In the genomic region with DNA sequence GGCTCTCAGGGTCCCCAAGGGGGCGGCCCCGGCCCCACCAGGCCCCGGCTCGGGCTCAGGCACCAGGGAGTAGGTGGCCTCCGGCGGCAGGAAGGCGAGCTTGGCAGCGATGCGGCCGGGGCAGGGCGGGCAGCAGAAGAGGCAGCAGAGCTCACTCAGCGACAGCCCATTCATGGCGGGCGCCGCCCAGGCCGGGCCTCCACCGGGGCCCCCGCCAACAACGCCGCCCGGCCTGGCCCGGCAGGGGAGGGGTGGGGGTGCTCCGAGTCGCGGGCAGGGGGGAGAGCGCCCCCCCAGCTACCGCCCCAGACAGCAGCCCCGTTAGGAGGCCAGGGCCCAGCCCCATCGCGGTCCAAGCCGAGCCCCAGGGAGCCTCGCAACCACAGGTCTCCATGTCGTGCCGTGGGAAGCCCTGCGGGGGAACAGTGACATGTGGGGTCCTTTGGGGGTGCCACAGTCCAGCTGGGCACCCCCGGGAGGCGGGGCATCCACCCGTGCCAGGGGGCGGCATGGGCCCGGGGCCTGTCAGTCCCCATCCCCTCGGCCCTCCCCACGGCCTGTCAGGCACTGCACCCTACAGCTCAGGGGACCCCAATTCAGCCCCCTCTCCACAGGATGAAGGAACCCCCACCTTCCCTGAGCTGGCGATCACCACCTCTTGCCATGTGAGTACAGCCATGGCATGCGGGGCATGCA, we compare ENCODE assay signal across 7 cellular contexts. TPM values are rescaled to one million over a fixed set of nuclear protein-coding genes. Genes with fewer than 3 reads are reported as not detected.
DNase-seq lines count a peak whose midpoint lies in the region; ATAC-seq, FAIRE-seq and TF ChIP-seq lines count a peak whose summit lies in the region.
"Not testable (repeated sequence)": the region's sequence is repeated elsewhere in the genome, so short reads cannot be mapped to it uniquely, and the experiment has no call there.

No MANE protein-coding gene starts in this region.

- CTCF ChIA-PET in activated CD4-positive, alpha-beta memory T cell treated with anti-CD3 and anti-CD28 coated beads, Interleukin-2, amount 10 ng/mL, durations not matched to agents 7 days and 5 days (lab: Charles Lee) = interaction anchor here (1.0 kb wide), 1 partner anchor 185 kb away, joined by 3 read pairs; no protein-coding TSS in a partner anchor
- CTCF ChIA-PET in HepG2 (lab: Yijun Ruan, JAX; ENCODE audit: low intra/inter-chr PET ratio, low total read pairs) = not testable (repeated sequence)

- peaks cover 37% of the 10 kb centered on the region for H3K36me3 Mint-ChIP-seq in activated CD4-positive, alpha-beta memory T cell treated with anti-CD3 and anti-CD28 coated beads, Interleukin-2, amount 10 ng/mL, durations not matched to agents 7 days and 5 days (ENCODE audit: low read depth)
- H3K36me3 Mint-ChIP-seq in activated naive CD8-positive, alpha-beta T cell treated with anti-CD3 and anti-CD28 coated beads, Interleukin-2, amount 10 ng/mL, durations not matched to agents 7 days and 5 days = peaks cover 21% of the 10 kb centered on the region
- H3K36me3 Mint-ChIP-seq in endothelial cell (ENCODE audit: low read depth, unreplicated experiment) (peaks cover 19% of the 10 kb centered on the region), natural killer cell (peaks cover 20% of the 10 kb centered on the region)
- peaks cover 10% of the 10 kb centered on the region for H3K36me3 Mint-ChIP-seq in stimulated activated memory B cell treated with anti-CD40 and anti-IgM and Interleukin-4, amounts not matched to agents 10 μg/mL and 1 μg/mL and 100 μg/mL, for 72 hours

- in situ Hi-C loops in HepG2 (cut with HindIII; ENCODE audit: extremely low pct_ligation_motif_present, low pct_unique_long_range_greater_than_20kb) = not testable (repeated sequence)

- POLR2A ChIA-PET in activated CD4-positive, alpha-beta memory T cell treated with anti-CD3 and anti-CD28 coated beads, Interleukin-2, amount 10 ng/mL, durations not matched to agents 7 days and 5 days (lab: Charles Lee) = interaction anchor here (1.1 to 5.6 kb wide), 5 partner anchors 12 to 42 kb away, joined by 3 to 111 read pairs (median 10); no protein-coding TSS in a partner anchor
- POLR2A ChIA-PET in activated naive CD8-positive, alpha-beta T cell treated with anti-CD3 and anti-CD28 coated beads, Interleukin-2, amount 10 ng/mL, durations not matched to agents 7 days and 5 days (lab: Charles Lee) = interaction anchor here (0.9 to 6.9 kb wide), 5 partner anchors 10 to 24 kb away, joined by 3 to 103 read pairs (median 4); no protein-coding TSS in a partner anchor
- POLR2A ChIA-PET in HepG2 (lab: Yijun Ruan, JAX) = not testable (repeated sequence)

- peak overlapping the region; percentile 25; the same call in 1 of the 2 replicates for H3K27ac ChIP-seq in HUES6 (ENCODE audit: low read depth, low read length)
- not testable (repeated sequence) for H3K27ac ChIP-seq in HepG2 (ENCODE audit: extremely low read length, insufficient read depth, low read length)

- not testable (repeated sequence) for H3K36me3 ChIP-seq in HUES6 (ENCODE audit: control insufficient read depth, insufficient read depth, low read length); HepG2 (replicated peaks in 1 of 2; ENCODE audit: control insufficient read depth in 1 of 2, insufficient read depth in 2 of 2, low read length in 2 of 2)

- TF ChIP-seq CTCF in endothelial cell (IDR thresholded peaks at IDR 0.05; ENCODE audit: unreplicated experiment); HepG2 (CRISPR knock-in tag; IDR thresholded peaks at IDR 0.05); natural killer cell (IDR thresholded peaks at IDR 0.05): not testable (repeated sequence)

- ATAC-seq in activated naive CD8-positive, alpha-beta T cell treated with anti-CD3 and anti-CD28 coated beads, Interleukin-2, amount 10 ng/mL, durations not matched to agents 7 days and 5 days (ENCODE audit: low read depth); HepG2; natural killer cell; stimulated activated memory B cell treated with anti-CD40 and anti-IgM and Interleukin-4, amounts not matched to agents 10 μg/mL and 1 μg/mL and 100 μg/mL, for 72 hours: not testable (repeated sequence)

- H3K79me2 ChIP-seq in HepG2 (ENCODE audit: insufficient read depth, low read length) = peaks cover 32% of the 10 kb centered on the region

- H3K27ac Mint-ChIP-seq in activated CD4-positive, alpha-beta memory T cell treated with anti-CD3 and anti-CD28 coated beads, Interleukin-2, amount 10 ng/mL, durations not matched to agents 7 days and 5 days = peak overlapping the region; percentile 97
- peak overlapping the region; percentile 99 for H3K27ac Mint-ChIP-seq in activated naive CD8-positive, alpha-beta T cell treated with anti-CD3 and anti-CD28 coated beads, Interleukin-2, amount 10 ng/mL, durations not matched to agents 7 days and 5 days
- H3K27ac Mint-ChIP-seq in endothelial cell (ENCODE audit: unreplicated experiment) (peak overlapping the region; percentile 100), natural killer cell (peak overlapping the region; percentile 97 to 99)
- peak overlapping the region; percentile 91 for H3K27ac Mint-ChIP-seq in stimulated activated memory B cell treated with anti-CD40 and anti-IgM and Interleukin-4, amounts not matched to agents 10 μg/mL and 1 μg/mL and 100 μg/mL, for 72 hours

- intact Hi-C loops in HepG2 (cut with micrococcal nuclease; ENCODE audit: unreplicated experiment) (loop anchor here (1.0 kb wide), 1 partner anchor 14 kb away; no protein-coding TSS in a partner anchor), natural killer cell (cut with micrococcal nuclease) (loop anchor here (1.0 to 5.0 kb wide), 2 partner anchors 14 to 206 kb away; no protein-coding TSS in a partner anchor)

- not testable (repeated sequence) for H3K9ac ChIP-seq in HUES6 (ENCODE audit: low read length); HepG2 (ENCODE audit: insufficient read depth, low read depth, low read length)

- not testable (repeated sequence) for FAIRE-seq in HepG2 (lab: Jason Lieb, UNC)

- 96% methylated on average over 26 of the region's 44 CpGs for WGBS in HepG2 (ENCODE audit: low lambda C conversion rate)

- H3K27me3 Mint-ChIP-seq in activated CD4-positive, alpha-beta memory T cell treated with anti-CD3 and anti-CD28 coated beads, Interleukin-2, amount 10 ng/mL, durations not matched to agents 7 days and 5 days; activated naive CD8-positive, alpha-beta T cell treated with anti-CD3 and anti-CD28 coated beads, Interleukin-2, amount 10 ng/mL, durations not matched to agents 7 days and 5 days; natural killer cell (ENCODE audit: low read depth in 2 of 2); stimulated activated memory B cell treated with anti-CD40 and anti-IgM and Interleukin-4, amounts not matched to agents 10 μg/mL and 1 μg/mL and 100 μg/mL, for 72 hours: not testable (repeated sequence)
- peaks cover 33% of the 10 kb centered on the region for H3K27me3 Mint-ChIP-seq in endothelial cell (ENCODE audit: unreplicated experiment)

- not testable (repeated sequence) for TF ChIP-seq EP300 in HepG2 (IDR thresholded peaks at IDR 0.05; ENCODE audit: low read depth in 2 of 2, low read length in 2 of 2); HepG2 (CRISPR knock-in tag; IDR thresholded peaks at IDR 0.05; ENCODE audit: borderline replicate concordance)

- not testable (repeated sequence) for H3K4me3 ChIP-seq in HUES6 (ENCODE audit: low read depth, low read length); HepG2 (replicated peaks in 1 of 3; ENCODE audit: insufficient read depth in 1 of 3, low read depth in 2 of 3, low read length in 3 of 3)

- BruUV-seq in HepG2 (replicated peaks; lab: Mats Ljungman, UMichigan) = not testable (repeated sequence)

- peak overlapping the region; percentile 98 for H3K4me3 Mint-ChIP-seq in activated CD4-positive, alpha-beta memory T cell treated with anti-CD3 and anti-CD28 coated beads, Interleukin-2, amount 10 ng/mL, durations not matched to agents 7 days and 5 days
- peak overlapping the region; percentile 99 for H3K4me3 Mint-ChIP-seq in activated naive CD8-positive, alpha-beta T cell treated with anti-CD3 and anti-CD28 coated beads, Interleukin-2, amount 10 ng/mL, durations not matched to agents 7 days and 5 days
- peak overlapping the region; percentile 100 for H3K4me3 Mint-ChIP-seq in endothelial cell (ENCODE audit: unreplicated experiment)
- H3K4me3 Mint-ChIP-seq in natural killer cell = peak overlapping the region; percentile 100
- H3K4me3 Mint-ChIP-seq in stimulated activated memory B cell treated with anti-CD40 and anti-IgM and Interleukin-4, amounts not matched to agents 10 μg/mL and 1 μg/mL and 100 μg/mL, for 72 hours = not testable (repeated sequence)

- not testable (repeated sequence) for H3K27me3 ChIP-seq in HUES6 (ENCODE audit: control insufficient read depth, insufficient read depth, low read length); HepG2 (ENCODE audit: control insufficient read depth in 1 of 2, insufficient read depth in 2 of 2, low read length in 2 of 2)

- peaks cover 36% of the 10 kb centered on the region for H3K4me1 Mint-ChIP-seq in activated CD4-positive, alpha-beta memory T cell treated with anti-CD3 and anti-CD28 coated beads, Interleukin-2, amount 10 ng/mL, durations not matched to agents 7 days and 5 days
- H3K4me1 Mint-ChIP-seq in activated naive CD8-positive, alpha-beta T cell treated with anti-CD3 and anti-CD28 coated beads, Interleukin-2, amount 10 ng/mL, durations not matched to agents 7 days and 5 days = peaks cover 23% of the 10 kb centered on the region
- H3K4me1 Mint-ChIP-seq in endothelial cell (ENCODE audit: unreplicated experiment) (peaks cover 25% of the 10 kb centered on the region), natural killer cell (peaks cover 41 to 48% of the 10 kb centered on the region in 2 donors)
- H3K4me1 Mint-ChIP-seq in stimulated activated memory B cell treated with anti-CD40 and anti-IgM and Interleukin-4, amounts not matched to agents 10 μg/mL and 1 μg/mL and 100 μg/mL, for 72 hours = peaks cover 42% of the 10 kb centered on the region

- H3K9me3 ChIP-seq in HUES6 (ENCODE audit: control insufficient read depth, insufficient read depth, low read depth, low read length); HepG2 (ENCODE audit: low read length): not testable (repeated sequence)

- H4K20me1 ChIP-seq in HepG2 (ENCODE audit: insufficient read depth, low read length) = peaks cover 16% of the 10 kb centered on the region

- TF ChIP-seq RAD21 in HepG2 (CRISPR knock-in tag; IDR thresholded peaks at IDR 0.05) = not testable (repeated sequence)

- H2AFZ ChIP-seq in HepG2 (ENCODE audit: low read length) = not testable (repeated sequence)

- TF ChIP-seq POLR2A in HepG2 (IDR thresholded peaks at IDR 0.05; ENCODE audit: insufficient read depth in 1 of 2, low read depth in 2 of 2, low read length in 2 of 2) = not testable (repeated sequence)

- not testable (repeated sequence) for H3K4me2 ChIP-seq in HepG2 (ENCODE audit: low read depth, low read length)

- H3K9me3 Mint-ChIP-seq in activated CD4-positive, alpha-beta memory T cell treated with anti-CD3 and anti-CD28 coated beads, Interleukin-2, amount 10 ng/mL, durations not matched to agents 7 days and 5 days; activated naive CD8-positive, alpha-beta T cell treated with anti-CD3 and anti-CD28 coated beads, Interleukin-2, amount 10 ng/mL, durations not matched to agents 7 days and 5 days; endothelial cell (ENCODE audit: unreplicated experiment); natural killer cell; stimulated activated memory B cell treated with anti-CD40 and anti-IgM and Interleukin-4, amounts not matched to agents 10 μg/mL and 1 μg/mL and 100 μg/mL, for 72 hours: not testable (repeated sequence)

- H3K4me1 ChIP-seq in HUES6 (ENCODE audit: control insufficient read depth, insufficient read depth, low read length) = peaks cover 22% of the 10 kb centered on the region
- H3K4me1 ChIP-seq in HepG2 (ENCODE audit: insufficient read depth, low read length) = peaks cover 28% of the 10 kb centered on the region

- DNase-seq in activated CD4-positive, alpha-beta memory T cell treated with anti-CD3 and anti-CD28 coated beads, Interleukin-2, amount 10 ng/mL, durations not matched to agents 7 days and 5 days; endothelial cell (ENCODE audit: low spot score); HepG2 (ENCODE audit: low spot score); natural killer cell: not testable (repeated sequence)
- peak; percentile 47 for DNase-seq in activated naive CD8-positive, alpha-beta T cell treated with anti-CD3 and anti-CD28 coated beads, Interleukin-2, amount 10 ng/mL, durations not matched to agents 7 days and 5 days

RNA-seq across cellular contexts. Expression of gene ABHD17A, which starts 3.8 kb away (rescaled TPM):
- 100 to 1,000 TPM; 255 to 259 TPM for total RNA-seq in activated CD4-positive, alpha-beta memory T cell treated with anti-CD3 and anti-CD28 coated beads, Interleukin-2, amount 10 ng/mL, durations not matched to agents 7 days and 5 days
- total RNA-seq in activated naive CD8-positive, alpha-beta T cell treated with anti-CD3 and anti-CD28 coated beads, Interleukin-2, amount 10 ng/mL, durations not matched to agents 7 days and 5 days = 100 to 1,000 TPM; 185 to 194 TPM
- total RNA-seq in endothelial cell (ENCODE audit: unreplicated experiment) (283 TPM), HepG2 (2016; rRNA removed; fragmentation: Illumina TruSeq; extraction: Trizol) (27.9 and 40.8 TPM in 2 replicates), natural killer cell (100 to 1,000 TPM; 554 to 652 (median 608) TPM)
- total RNA-seq in HepG2 (2016; cell fraction: cytosol; rRNA removed; fragmentation: Illumina TruSeq; extraction: Trizol; ENCODE audit: low read depth) = 52.2 and 64.4 TPM in 2 replicates
- 24.0 and 37.3 TPM in 2 replicates for total RNA-seq in HepG2 (2016; cell fraction: insoluble cytoplasmic fraction; rRNA removed; fragmentation: Illumina TruSeq; extraction: Trizol)
- 65.2 and 82.2 TPM in 2 replicates for total RNA-seq in HepG2 (2016; cell fraction: membrane; rRNA removed; fragmentation: Illumina TruSeq; extraction: Trizol)
- total RNA-seq in HepG2 (2016; cell fraction: nucleus; rRNA removed; fragmentation: Illumina TruSeq; extraction: Trizol) = 17.1 and 19.3 TPM in 2 replicates
- polyA plus RNA-seq in HepG2 (2011; rRNA removed) = 27.7 and 44.6 TPM in 2 replicates
- 25.9 and 53.1 TPM in 2 replicates for polyA plus RNA-seq in HepG2 (2011; cell fraction: cytosol; rRNA removed)
- 72.5 and 83.8 TPM in 2 replicates for polyA plus RNA-seq in HepG2 (2011; cell fraction: nucleus; rRNA removed)
- polyA plus RNA-seq in HepG2 (2012) = 11.9 and 16.2 TPM in 2 replicates
- 51.0 and 62.5 TPM in 2 replicates for polyA plus RNA-seq in HepG2 (2016; cell fraction: cytosol; fragmentation: Illumina TruSeq; extraction: Trizol; ENCODE audit: low read depth)
- 25.3 and 27.0 TPM in 2 replicates for polyA plus RNA-seq in HepG2 (2016; cell fraction: insoluble cytoplasmic fraction; fragmentation: Illumina TruSeq; extraction: Trizol; ENCODE audit: low read depth)
- 54.6 and 60.4 TPM in 2 replicates for polyA plus RNA-seq in HepG2 (2016; cell fraction: membrane; fragmentation: Illumina TruSeq; extraction: Trizol; ENCODE audit: low read depth)
- polyA plus RNA-seq in HepG2 (2016; cell fraction: nucleus; fragmentation: Illumina TruSeq; extraction: Trizol; ENCODE audit: insufficient read depth, low read depth) = 38.7 and 42.0 TPM in 2 replicates
- 15.0 and 50.9 TPM in 2 replicates for polyA minus RNA-seq in HepG2 (2011; rRNA and poly(A)+ RNA removed; ENCODE audit: low replicate concordance)
- 17.2 and 18.0 TPM in 2 replicates for polyA minus RNA-seq in HepG2 (2011; cell fraction: cytosol; rRNA and poly(A)+ RNA removed)
- 5.7 and 5.8 TPM in 2 replicates for polyA minus RNA-seq in HepG2 (2011; cell fraction: nucleus; rRNA and poly(A)+ RNA removed)

RNA-seq across cellular contexts. Expression of gene KLF16, which starts 18.2 kb away (rescaled TPM):
- total RNA-seq in activated CD4-positive, alpha-beta memory T cell treated with anti-CD3 and anti-CD28 coated beads, Interleukin-2, amount 10 ng/mL, durations not matched to agents 7 days and 5 days = 10 to 100 TPM; 24.6 to 25.7 TPM
- total RNA-seq in activated naive CD8-positive, alpha-beta T cell treated with anti-CD3 and anti-CD28 coated beads, Interleukin-2, amount 10 ng/mL, durations not matched to agents 7 days and 5 days = 10 to 100 TPM; 21.5 to 21.8 TPM
- total RNA-seq in endothelial cell (ENCODE audit: unreplicated experiment) (19.9 TPM), HepG2 (2016; rRNA removed; fragmentation: Illumina TruSeq; extraction: Trizol) (6.2 and 6.7 TPM in 2 replicates), natural killer cell (10 to 100 TPM; 29.1 to 38.4 (median 34.8) TPM)
- total RNA-seq in HepG2 (2016; cell fraction: cytosol; rRNA removed; fragmentation: Illumina TruSeq; extraction: Trizol; ENCODE audit: low read depth) = 2.1 and 2.2 TPM in 2 replicates
- 5.5 and 5.9 TPM in 2 replicates for total RNA-seq in HepG2 (2016; cell fraction: insoluble cytoplasmic fraction; rRNA removed; fragmentation: Illumina TruSeq; extraction: Trizol)
- 8.3 and 8.9 TPM in 2 replicates for total RNA-seq in HepG2 (2016; cell fraction: membrane; rRNA removed; fragmentation: Illumina TruSeq; extraction: Trizol)
- 4.0 and 4.8 TPM in 2 replicates for total RNA-seq in HepG2 (2016; cell fraction: nucleus; rRNA removed; fragmentation: Illumina TruSeq; extraction: Trizol)
- 3.5 and 4.7 TPM in 2 replicates for polyA plus RNA-seq in HepG2 (2011; rRNA removed)
- 3.7 and 7.0 TPM in 2 replicates for polyA plus RNA-seq in HepG2 (2011; cell fraction: cytosol; rRNA removed)
- 16.7 and 31.9 TPM in 2 replicates for polyA plus RNA-seq in HepG2 (2011; cell fraction: nucleus; rRNA removed)
- polyA plus RNA-seq in HepG2 (2012) = 8.3 and 9.4 TPM in 2 replicates
- 3.2 and 3.4 TPM in 2 replicates for polyA plus RNA-seq in HepG2 (2016; cell fraction: cytosol; fragmentation: Illumina TruSeq; extraction: Trizol; ENCODE audit: low read depth)
- polyA plus RNA-seq in HepG2 (2016; cell fraction: insoluble cytoplasmic fraction; fragmentation: Illumina TruSeq; extraction: Trizol; ENCODE audit: low read depth) = 12.0 and 14.3 TPM in 2 replicates
- 8.9 and 9.3 TPM in 2 replicates for polyA plus RNA-seq in HepG2 (2016; cell fraction: membrane; fragmentation: Illumina TruSeq; extraction: Trizol; ENCODE audit: low read depth)
- 11.4 and 12.0 TPM in 2 replicates for polyA plus RNA-seq in HepG2 (2016; cell fraction: nucleus; fragmentation: Illumina TruSeq; extraction: Trizol; ENCODE audit: insufficient read depth, low read depth)
- 3.1 and 9.7 TPM in 2 replicates for polyA minus RNA-seq in HepG2 (2011; rRNA and poly(A)+ RNA removed; ENCODE audit: low replicate concordance)
- 8.9 and 15.3 TPM in 2 replicates for polyA minus RNA-seq in HepG2 (2011; cell fraction: cytosol; rRNA and poly(A)+ RNA removed)
- polyA minus RNA-seq in HepG2 (2011; cell fraction: nucleus; rRNA and poly(A)+ RNA removed) = 2.1 and 2.2 TPM in 2 replicates

RNA-seq across cellular contexts. Expression of gene ADAT3, which starts 23.7 kb away (rescaled TPM):
- 10 to 100 TPM; 13.3 to 15.5 TPM for total RNA-seq in activated CD4-positive, alpha-beta memory T cell treated with anti-CD3 and anti-CD28 coated beads, Interleukin-2, amount 10 ng/mL, durations not matched to agents 7 days and 5 days
- total RNA-seq in activated naive CD8-positive, alpha-beta T cell treated with anti-CD3 and anti-CD28 coated beads, Interleukin-2, amount 10 ng/mL, durations not matched to agents 7 days and 5 days = 1 to 10 TPM; 7.6 to 9.3 TPM
- 10.5 TPM for total RNA-seq in endothelial cell (ENCODE audit: unreplicated experiment)
- total RNA-seq in HepG2 (2016; rRNA removed; fragmentation: Illumina TruSeq; extraction: Trizol) = 2.0 and 3.5 TPM in 2 replicates
- total RNA-seq in HepG2 (2016; cell fraction: cytosol; rRNA removed; fragmentation: Illumina TruSeq; extraction: Trizol; ENCODE audit: low read depth) = 0.79 and 0.81 TPM in 2 replicates
- 1.7 and 3.1 TPM in 2 replicates for total RNA-seq in HepG2 (2016; cell fraction: insoluble cytoplasmic fraction; rRNA removed; fragmentation: Illumina TruSeq; extraction: Trizol)
- total RNA-seq in HepG2 (2016; cell fraction: membrane; rRNA removed; fragmentation: Illumina TruSeq; extraction: Trizol) = 1.7 and 2.1 TPM in 2 replicates
- 1.5 and 1.9 TPM in 2 replicates for total RNA-seq in HepG2 (2016; cell fraction: nucleus; rRNA removed; fragmentation: Illumina TruSeq; extraction: Trizol)
- 0.95 and 1.4 TPM in 2 replicates for polyA plus RNA-seq in HepG2 (2011; rRNA removed)
- polyA plus RNA-seq in HepG2 (2011; cell fraction: cytosol; rRNA removed) = 0.94 and 1.7 TPM in 2 replicates
- polyA plus RNA-seq in HepG2 (2011; cell fraction: nucleus; rRNA removed) = 6.4 and 7.8 TPM in 2 replicates
- polyA plus RNA-seq in HepG2 (2012) = 1.3 and 1.7 TPM in 2 replicates
- polyA plus RNA-seq in HepG2 (2016; cell fraction: cytosol; fragmentation: Illumina TruSeq; extraction: Trizol; ENCODE audit: low read depth) = 0.68 TPM in 2 replicates
- polyA plus RNA-seq in HepG2 (2016; cell fraction: insoluble cytoplasmic fraction; fragmentation: Illumina TruSeq; extraction: Trizol; ENCODE audit: low read depth) = 2.8 and 3.5 TPM in 2 replicates
- 1.1 and 1.4 TPM in 2 replicates for polyA plus RNA-seq in HepG2 (2016; cell fraction: membrane; fragmentation: Illumina TruSeq; extraction: Trizol; ENCODE audit: low read depth)
- polyA plus RNA-seq in HepG2 (2016; cell fraction: nucleus; fragmentation: Illumina TruSeq; extraction: Trizol; ENCODE audit: insufficient read depth, low read depth) = 5.0 and 6.1 TPM in 2 replicates
- 2.1 and 3.8 TPM in 2 replicates for polyA minus RNA-seq in HepG2 (2011; rRNA and poly(A)+ RNA removed; ENCODE audit: low replicate concordance)
- 1.3 and 1.6 TPM in 2 replicates for polyA minus RNA-seq in HepG2 (2011; cell fraction: cytosol; rRNA and poly(A)+ RNA removed)
- 2.3 and 2.6 TPM in 2 replicates for polyA minus RNA-seq in HepG2 (2011; cell fraction: nucleus; rRNA and poly(A)+ RNA removed)
- 10 to 100 TPM; 13.0 to 20.9 (median 13.1) TPM for total RNA-seq in natural killer cell

RNA-seq across cellular contexts. Expression of gene SCAMP4, which starts 23.7 kb away (rescaled TPM):
- total RNA-seq in activated CD4-positive, alpha-beta memory T cell treated with anti-CD3 and anti-CD28 coated beads, Interleukin-2, amount 10 ng/mL, durations not matched to agents 7 days and 5 days = 10 to 100 TPM; 36.5 to 39.7 TPM
- 10 to 100 TPM; 35.1 to 35.2 TPM for total RNA-seq in activated naive CD8-positive, alpha-beta T cell treated with anti-CD3 and anti-CD28 coated beads, Interleukin-2, amount 10 ng/mL, durations not matched to agents 7 days and 5 days
- total RNA-seq in endothelial cell (ENCODE audit: unreplicated experiment) (71.8 TPM), HepG2 (2016; rRNA removed; fragmentation: Illumina TruSeq; extraction: Trizol) (10.8 and 13.7 TPM in 2 replicates), natural killer cell (10 to 100 TPM; 43.1 to 53.7 (median 46.9) TPM)
- total RNA-seq in HepG2 (2016; cell fraction: cytosol; rRNA removed; fragmentation: Illumina TruSeq; extraction: Trizol; ENCODE audit: low read depth) = 4.4 and 5.1 TPM in 2 replicates
- total RNA-seq in HepG2 (2016; cell fraction: insoluble cytoplasmic fraction; rRNA removed; fragmentation: Illumina TruSeq; extraction: Trizol) = 9.1 and 12.6 TPM in 2 replicates
- 10.1 and 10.7 TPM in 2 replicates for total RNA-seq in HepG2 (2016; cell fraction: membrane; rRNA removed; fragmentation: Illumina TruSeq; extraction: Trizol)
- 24.2 and 31.8 TPM in 2 replicates for total RNA-seq in HepG2 (2016; cell fraction: nucleus; rRNA removed; fragmentation: Illumina TruSeq; extraction: Trizol)
- polyA plus RNA-seq in HepG2 (2011; rRNA removed) = 10.7 and 12.8 TPM in 2 replicates
- polyA plus RNA-seq in HepG2 (2011; cell fraction: cytosol; rRNA removed) = 7.6 and 8.7 TPM in 2 replicates
- polyA plus RNA-seq in HepG2 (2011; cell fraction: nucleus; rRNA removed) = 43.5 and 55.3 TPM in 2 replicates
- 21.8 and 32.2 TPM in 2 replicates for polyA plus RNA-seq in HepG2 (2012)
- polyA plus RNA-seq in HepG2 (2016; cell fraction: cytosol; fragmentation: Illumina TruSeq; extraction: Trizol; ENCODE audit: low read depth) = 5.1 and 6.4 TPM in 2 replicates
- 10.3 and 13.4 TPM in 2 replicates for polyA plus RNA-seq in HepG2 (2016; cell fraction: insoluble cytoplasmic fraction; fragmentation: Illumina TruSeq; extraction: Trizol; ENCODE audit: low read depth)
- 11.5 and 11.6 TPM in 2 replicates for polyA plus RNA-seq in HepG2 (2016; cell fraction: membrane; fragmentation: Illumina TruSeq; extraction: Trizol; ENCODE audit: low read depth)
- polyA plus RNA-seq in HepG2 (2016; cell fraction: nucleus; fragmentation: Illumina TruSeq; extraction: Trizol; ENCODE audit: insufficient read depth, low read depth) = 69.4 and 71.5 TPM in 2 replicates
- 14.8 and 32.0 TPM in 2 replicates for polyA minus RNA-seq in HepG2 (2011; rRNA and poly(A)+ RNA removed; ENCODE audit: low replicate concordance)
- 35.3 TPM in 2 replicates for polyA minus RNA-seq in HepG2 (2011; cell fraction: cytosol; rRNA and poly(A)+ RNA removed)
- 13.2 and 15.5 TPM in 2 replicates for polyA minus RNA-seq in HepG2 (2011; cell fraction: nucleus; rRNA and poly(A)+ RNA removed)

RNA-seq across cellular contexts. Expression of gene REXO1, which starts 33.3 kb away (rescaled TPM):
- total RNA-seq in activated CD4-positive, alpha-beta memory T cell treated with anti-CD3 and anti-CD28 coated beads, Interleukin-2, amount 10 ng/mL, durations not matched to agents 7 days and 5 days = 10 to 100 TPM; 46.5 to 47.5 TPM
- 10 to 100 TPM; 57.9 to 60.4 TPM for total RNA-seq in activated naive CD8-positive, alpha-beta T cell treated with anti-CD3 and anti-CD28 coated beads, Interleukin-2, amount 10 ng/mL, durations not matched to agents 7 days and 5 days
- total RNA-seq in endothelial cell (ENCODE audit: unreplicated experiment) = 48.1 TPM
- 3.0 and 5.0 TPM in 2 replicates for total RNA-seq in HepG2 (2016; rRNA removed; fragmentation: Illumina TruSeq; extraction: Trizol)
- 1.1 and 3.2 TPM in 2 replicates for total RNA-seq in HepG2 (2016; cell fraction: cytosol; rRNA removed; fragmentation: Illumina TruSeq; extraction: Trizol; ENCODE audit: low read depth)
- 4.1 and 5.2 TPM in 2 replicates for total RNA-seq in HepG2 (2016; cell fraction: insoluble cytoplasmic fraction; rRNA removed; fragmentation: Illumina TruSeq; extraction: Trizol)
- 3.9 and 4.2 TPM in 2 replicates for total RNA-seq in HepG2 (2016; cell fraction: membrane; rRNA removed; fragmentation: Illumina TruSeq; extraction: Trizol)
- 6.0 and 7.6 TPM in 2 replicates for total RNA-seq in HepG2 (2016; cell fraction: nucleus; rRNA removed; fragmentation: Illumina TruSeq; extraction: Trizol)
- polyA plus RNA-seq in HepG2 (2011; rRNA removed) = 11.2 and 13.0 TPM in 2 replicates
- 8.7 and 9.8 TPM in 2 replicates for polyA plus RNA-seq in HepG2 (2011; cell fraction: cytosol; rRNA removed)
- polyA plus RNA-seq in HepG2 (2011; cell fraction: nucleus; rRNA removed) = 91.1 and 123 TPM in 2 replicates
- polyA plus RNA-seq in HepG2 (2012) = 13.8 and 15.4 TPM in 2 replicates
- 1.7 and 1.8 TPM in 2 replicates for polyA plus RNA-seq in HepG2 (2016; cell fraction: cytosol; fragmentation: Illumina TruSeq; extraction: Trizol; ENCODE audit: low read depth)
- 7.3 and 10.0 TPM in 2 replicates for polyA plus RNA-seq in HepG2 (2016; cell fraction: insoluble cytoplasmic fraction; fragmentation: Illumina TruSeq; extraction: Trizol; ENCODE audit: low read depth)
- polyA plus RNA-seq in HepG2 (2016; cell fraction: membrane; fragmentation: Illumina TruSeq; extraction: Trizol; ENCODE audit: low read depth) = 5.1 and 5.3 TPM in 2 replicates
- polyA plus RNA-seq in HepG2 (2016; cell fraction: nucleus; fragmentation: Illumina TruSeq; extraction: Trizol; ENCODE audit: insufficient read depth, low read depth) = 39.5 and 44.1 TPM in 2 replicates
- polyA minus RNA-seq in HepG2 (2011; rRNA and poly(A)+ RNA removed; ENCODE audit: low replicate concordance) = 16.3 and 19.1 TPM in 2 replicates
- 5.5 and 7.7 TPM in 2 replicates for polyA minus RNA-seq in HepG2 (2011; cell fraction: cytosol; rRNA and poly(A)+ RNA removed)
- 9.3 and 10.8 TPM in 2 replicates for polyA minus RNA-seq in HepG2 (2011; cell fraction: nucleus; rRNA and poly(A)+ RNA removed)
- 10 to 100 TPM; 90.7 to 91.7 (median 91.5) TPM for total RNA-seq in natural killer cell
